18 cellular contexts compared by ENCODE assay signal in genomic region chr5:68544091-68544655, GRCh38.
DNase-seq lines count a peak whose midpoint lies in the region; ATAC-seq, FAIRE-seq and TF ChIP-seq lines count a peak whose summit lies in the region.
"Had no signal": no experiment of that assay in that cellular context is flagged by ENCODE, and none has a peak within 500 bp of the region (broad histone marks: within the 10 kb centered on the region; RNA-seq: fewer than 3 reads in every experiment).

No MANE protein-coding gene starts in this region.

- H3K27me3 ChIP-seq in IMR-90 (ENCODE audit: control insufficient read depth, insufficient read depth, low read length) (no peaks in the 10 kb centered on the region), bronchial epithelial cell (ENCODE audit: control insufficient read depth, insufficient read depth, low read length) (peaks cover 4% of the 10 kb centered on the region), suprapubic skin (no peaks in the 10 kb centered on the region)

- TF ChIP-seq RAD21 in IMR-90 (IDR thresholded peaks at IDR 0.05; ENCODE audit: low read length): no peak

- no peak for FAIRE-seq in bronchial epithelial cell (lab: Jason Lieb, UNC)
- FAIRE-seq: GM19239, RCC 7860 had no signal

- ATAC-seq in IMR-90 (ENCODE audit: low read depth): no peak
- peak; percentile 12 for ATAC-seq in mucosa of descending colon
- no peak for ATAC-seq in HG02588 (IDR thresholded peaks at IDR 0.05; ENCODE audit: unreplicated experiment)
- ATAC-seq in natural killer cell treated with Interleukin-12 subunit alpha and Interleukin-12 subunit beta and Interleukin-15 and Interleukin-18, amount 100 ng/mL, for 72 hours: no peak
- ATAC-seq in GM19395 (IDR thresholded peaks at IDR 0.05; ENCODE audit: unreplicated experiment): no peak
- no peak for ATAC-seq in GM21528 (IDR thresholded peaks at IDR 0.05; ENCODE audit: low FRiP score, unreplicated experiment)
- ATAC-seq: SK-N-SH treated with all-trans-retinoic acid at 6 μM for 48 hours had no signal

- no peaks in the 10 kb centered on the region for H3K9me3 ChIP-seq in IMR-90 (ENCODE audit: control insufficient read depth, insufficient read depth, low read length)
- H3K9me3 ChIP-seq in mucosa of descending colon: no peaks in the 10 kb centered on the region
- no peaks in the 10 kb centered on the region for H3K9me3 ChIP-seq in suprapubic skin

- H3K4me1 ChIP-seq in IMR-90 (ENCODE audit: control insufficient read depth, insufficient read depth, low read length) (peaks cover 2% of the 10 kb centered on the region; the same call in 1 of the 2 replicates), mucosa of descending colon (ENCODE audit: low read depth) (peaks cover 3% of the 10 kb centered on the region), suprapubic skin (peaks cover 23% of the 10 kb centered on the region)

- H3K4me2 ChIP-seq in IMR-90 (ENCODE audit: low read depth, low read length): no peak overlapping the region

- intact Hi-C loops in IMR-90 (cut with micrococcal nuclease): no loop called here
- intact Hi-C loops in mucosa of descending colon (cut with DNase I, micrococcal nuclease): no loop called here

- no peaks in the 10 kb centered on the region for H4K20me1 ChIP-seq in IMR-90 (ENCODE audit: insufficient read depth, low read length)

- POLR2A ChIA-PET in IMR-90 (lab: Charles Lee; ENCODE audit: unreplicated experiment): no interaction called here

- H3K27me3 Mint-ChIP-seq in natural killer cell treated with Interleukin-12 subunit alpha and Interleukin-12 subunit beta and Interleukin-15 and Interleukin-18, amount 100 ng/mL, for 72 hours: peaks cover 16 to 20% of the 10 kb centered on the region in 2 donors

- H4K91ac ChIP-seq in IMR-90 (ENCODE audit: insufficient read depth, low read depth, low read length): no peak overlapping the region

- no peak overlapping the region for H2BK20ac ChIP-seq in IMR-90 (ENCODE audit: low read depth, low read length)

- 0 out of 2 replicates have a peak overlapping the region, but pooled peaks have one; percentile 16 for H3K4ac ChIP-seq in IMR-90 (ENCODE audit: low read depth, low read length)

- no peak for DNase-seq in IMR-90
- peak; percentile 36 for DNase-seq in bronchial epithelial cell (ENCODE audit: low read depth)
- no peak for DNase-seq in mucosa of descending colon
- no peak for DNase-seq in suprapubic skin (ENCODE audit: low spot score in 2 of 2)
- DNase-seq in natural killer cell treated with Interleukin-12 subunit alpha and Interleukin-12 subunit beta and Interleukin-15 and Interleukin-18, amount 100 ng/mL, for 72 hours (ENCODE audit: low spot score): no peak
- DNase-seq: COR-L47, EL, Karpas-422, NCI-H1105, NCI-H1694, NCI-H524 had no signal

- no peak overlapping the region for H4K5ac ChIP-seq in IMR-90 (ENCODE audit: low read depth, low read length)

- H2AK5ac ChIP-seq in IMR-90 (ENCODE audit: low read depth, low read length): no peak overlapping the region

- H3K27ac ChIP-seq in IMR-90 (ENCODE audit: insufficient read depth, low read length) (no peak overlapping the region), suprapubic skin (peak overlapping the region; percentile 47)

- H3K4me3 ChIP-seq in IMR-90 (ENCODE audit: insufficient read depth, low read depth, low read length) (no peak overlapping the region), bronchial epithelial cell (ENCODE audit: low read depth, low read length) (no peak overlapping the region), mucosa of descending colon (no peak overlapping the region), suprapubic skin (no peak overlapping the region)

- no peak overlapping the region for H2AK9ac ChIP-seq in IMR-90 (replicated peaks; ENCODE audit: low read depth, low read length, poor library complexity)

- H3K36me3 Mint-ChIP-seq in natural killer cell treated with Interleukin-12 subunit alpha and Interleukin-12 subunit beta and Interleukin-15 and Interleukin-18, amount 100 ng/mL, for 72 hours: no peaks in the 10 kb centered on the region
- H3K36me3 Mint-ChIP-seq: CD14-positive monocyte had no signal

- no peak overlapping the region for H3K9ac ChIP-seq in IMR-90 (ENCODE audit: low read depth, low read length)

- no peak for TF ChIP-seq POLR2A in IMR-90 (IDR thresholded peaks at IDR 0.05; ENCODE audit: low read depth, low read length)
- no peak for TF ChIP-seq POLR2A in suprapubic skin (IDR thresholded peaks at IDR 0.05)

- no peak overlapping the region for H3K18ac ChIP-seq in IMR-90 (ENCODE audit: low read depth, low read length)

- H3K36me3 ChIP-seq in IMR-90 (ENCODE audit: control insufficient read depth, insufficient read depth, low read length) (no peaks in the 10 kb centered on the region), bronchial epithelial cell (ENCODE audit: control insufficient read depth, insufficient read depth, low read length) (no peaks in the 10 kb centered on the region), mucosa of descending colon (ENCODE audit: low read depth) (no peaks in the 10 kb centered on the region), suprapubic skin (no peaks in the 10 kb centered on the region)

- no peak overlapping the region for H3K27ac Mint-ChIP-seq in natural killer cell treated with Interleukin-12 subunit alpha and Interleukin-12 subunit beta and Interleukin-15 and Interleukin-18, amount 100 ng/mL, for 72 hours
- H3K27ac Mint-ChIP-seq: CD14-positive monocyte had no signal

- H2BK5ac ChIP-seq in IMR-90 (ENCODE audit: low read depth, low read length, poor library complexity, severe bottlenecking): no peak overlapping the region

- no peaks in the 10 kb centered on the region for H3K4me1 Mint-ChIP-seq in natural killer cell treated with Interleukin-12 subunit alpha and Interleukin-12 subunit beta and Interleukin-15 and Interleukin-18, amount 100 ng/mL, for 72 hours (ENCODE audit: low read depth in 2 of 2)

- H3K14ac ChIP-seq in IMR-90 (replicated peaks; ENCODE audit: low read depth, low read length): no peak overlapping the region

- dilution Hi-C loops in IMR-90 (cut with HindIII; ENCODE audit: low sequenced_read_pairs, unreplicated experiment): no loop called here

- H4K8ac ChIP-seq in IMR-90 (ENCODE audit: low read depth in 2 of 2, low read length in 2 of 2): no peak overlapping the region

- no peaks in the 10 kb centered on the region for H3K79me1 ChIP-seq in IMR-90 (ENCODE audit: low read depth in 1 of 2, low read length in 2 of 2)

- H3K4me3 Mint-ChIP-seq in natural killer cell treated with Interleukin-12 subunit alpha and Interleukin-12 subunit beta and Interleukin-15 and Interleukin-18, amount 100 ng/mL, for 72 hours: no peak overlapping the region

- no peak overlapping the region for H3K56ac ChIP-seq in IMR-90 (ENCODE audit: extremely low read depth, insufficient read depth, low read length)

- no peak overlapping the region for H3K23ac ChIP-seq in IMR-90 (ENCODE audit: low read depth, low read length)

- H2BK15ac ChIP-seq in IMR-90 (ENCODE audit: low read depth, low read length): peak overlapping the region; percentile 52; the same call in 1 of the 3 replicates

- CTCF ChIA-PET in IMR-90 (lab: Yijun Ruan, JAX): no interaction called here

- no peak overlapping the region for H2AFZ ChIP-seq in IMR-90 (replicated peaks; ENCODE audit: low read length, poor library complexity)

- no TSS peak for BruUV-seq in IMR-90 (replicated peaks; lab: Mats Ljungman, UMichigan)

- 100% methylated on average over 3 of the region's 8 CpGs; no CpG with 5 or more reads in 1 of the 2 experiments for WGBS in IMR-90 (ENCODE audit: extremely low coverage in 2 of 2, insufficient read length in 1 of 2), 2 experiments
- 64% methylated on average over 8 of the region's 8 CpGs for WGBS in suprapubic skin

- H2BK120ac ChIP-seq in IMR-90 (ENCODE audit: low read depth, low read length): no peak overlapping the region; the same call in 1 of the 2 replicates

- TF ChIP-seq EP300 in suprapubic skin (IDR thresholded peaks at IDR 0.05): no peak

- H3K9me1 ChIP-seq in IMR-90 (ENCODE audit: insufficient read depth, low read length): peaks cover 3% of the 10 kb centered on the region; the same call in 1 of the 2 replicates

- in situ Hi-C loops in IMR-90 (cut with MboI; ENCODE audit: low sequenced_read_pairs): no loop called here

- H3K9me3 Mint-ChIP-seq in natural killer cell treated with Interleukin-12 subunit alpha and Interleukin-12 subunit beta and Interleukin-15 and Interleukin-18, amount 100 ng/mL, for 72 hours: no peaks in the 10 kb centered on the region

- TF ChIP-seq CTCF in IMR-90 (conservative IDR thresholded peaks at IDR 0.05; ENCODE audit: low read depth, low read length) (no peak), bronchial epithelial cell (IDR thresholded peaks at IDR 0.05; ENCODE audit: insufficient read depth, low read length, severe bottlenecking) (no peak), mucosa of descending colon (IDR thresholded peaks at IDR 0.05) (no peak), suprapubic skin (IDR thresholded peaks at IDR 0.05) (no peak)

TF ChIP-seq in IMR-90, 13 proteins besides CTCF, POLR2A, EP300 and RAD21 (continues in another document):
- TF ChIP-seq, protein P1, sequence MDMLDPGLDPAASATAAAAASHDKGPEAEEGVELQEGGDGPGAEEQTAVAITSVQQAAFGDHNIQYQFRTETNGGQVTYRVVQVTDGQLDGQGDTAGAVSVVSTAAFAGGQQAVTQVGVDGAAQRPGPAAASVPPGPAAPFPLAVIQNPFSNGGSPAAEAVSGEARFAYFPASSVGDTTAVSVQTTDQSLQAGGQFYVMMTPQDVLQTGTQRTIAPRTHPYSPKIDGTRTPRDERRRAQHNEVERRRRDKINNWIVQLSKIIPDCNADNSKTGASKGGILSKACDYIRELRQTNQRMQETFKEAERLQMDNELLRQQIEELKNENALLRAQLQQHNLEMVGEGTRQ (IDR thresholded peaks at IDR 0.05; ENCODE audit: low read depth, low read length): no peak
- TF ChIP-seq CEBPB (IDR thresholded peaks at IDR 0.05; ENCODE audit: low read depth, low read length): no peak
- TF ChIP-seq RFX5 (IDR thresholded peaks at IDR 0.05; ENCODE audit: low read depth, low read length): no peak
- TF ChIP-seq BHLHE40 (IDR thresholded peaks at IDR 0.05; ENCODE audit: low read depth, low read length): no peak
- no peak for TF ChIP-seq SMC3 (IDR thresholded peaks at IDR 0.05; ENCODE audit: low read depth, low read length)
- no peak for TF ChIP-seq MAZ (IDR thresholded peaks at IDR 0.05; ENCODE audit: borderline replicate concordance, low read depth, low read length)
- no peak for TF ChIP-seq FOS (IDR thresholded peaks at IDR 0.05; ENCODE audit: low read depth, low read length)
- TF ChIP-seq, protein P2, sequence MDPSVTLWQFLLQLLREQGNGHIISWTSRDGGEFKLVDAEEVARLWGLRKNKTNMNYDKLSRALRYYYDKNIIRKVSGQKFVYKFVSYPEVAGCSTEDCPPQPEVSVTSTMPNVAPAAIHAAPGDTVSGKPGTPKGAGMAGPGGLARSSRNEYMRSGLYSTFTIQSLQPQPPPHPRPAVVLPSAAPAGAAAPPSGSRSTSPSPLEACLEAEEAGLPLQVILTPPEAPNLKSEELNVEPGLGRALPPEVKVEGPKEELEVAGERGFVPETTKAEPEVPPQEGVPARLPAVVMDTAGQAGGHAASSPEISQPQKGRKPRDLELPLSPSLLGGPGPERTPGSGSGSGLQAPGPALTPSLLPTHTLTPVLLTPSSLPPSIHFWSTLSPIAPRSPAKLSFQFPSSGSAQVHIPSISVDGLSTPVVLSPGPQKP (IDR thresholded peaks at IDR 0.05; ENCODE audit: borderline replicate concordance, low read depth, low read length): no peak
- TF ChIP-seq RCOR1 (IDR thresholded peaks at IDR 0.05; ENCODE audit: insufficient replicate concordance, low read length): no peak
